ENCODE assay signal across 1 cellular context in genomic region chr12:3752741-3753486, GRCh38.
TF ChIP-seq lines count a peak whose summit lies in the region.

TSS of gene CRACR2A (minus strand) at chr12:3753109. CDS start at chr12:3696999, 56,110 bp downstream.

TF ChIP-seq in GM12878, 131 proteins besides CTCF, POLR2A, EP300 and RAD21 (continued from another document and continues in another):
- TF ChIP-seq REST (IDR thresholded peaks at IDR 0.05; ENCODE audit: low read depth, low read length) (no peak), GABPA (IDR thresholded peaks at IDR 0.05; ENCODE audit: low read depth) (no peak), YY1 (IDR thresholded peaks at IDR 0.05; ENCODE audit: low read depth, low read length) (peak; percentile 55; the same call in 1 of the 2 replicates), SMAD5 (IDR thresholded peaks at IDR 0.05; ENCODE audit: low read depth) (0 out of 2 replicates have a peak, but pooled peaks have one; percentile 19), ZNF207 (IDR thresholded peaks at IDR 0.05; ENCODE audit: borderline replicate concordance) (peak; percentile 35; the same call in 1 of the 2 replicates), HCFC1 (IDR thresholded peaks at IDR 0.05; ENCODE audit: low read length) (no peak), NR2F1 (conservative IDR thresholded peaks at IDR 0.05) (peak; percentile 70), ZBTB33 (IDR thresholded peaks at IDR 0.05) (no peak), RB1 (IDR thresholded peaks at IDR 0.05; ENCODE audit: borderline replicate concordance) (peak; percentile 70; the same call in 1 of the 2 replicates), TCF12 (IDR thresholded peaks at IDR 0.05; ENCODE audit: low read depth, low read length) (0 out of 2 replicates have a peak, but pooled peaks have one; percentile 33), CBX5 (IDR thresholded peaks at IDR 0.05; ENCODE audit: low read depth) (0 out of 2 replicates have a peak, but pooled peaks have one; percentile 6), KLF5 (IDR thresholded peaks at IDR 0.05; ENCODE audit: partially characterized antibody) (no peak), MLLT1 (IDR thresholded peaks at IDR 0.05) (0 out of 2 replicates have a peak, but pooled peaks have one; percentile 3), ZNF274 (IDR thresholded peaks at IDR 0.05; ENCODE audit: insufficient read depth, insufficient read length) (no peak), STAT1 (conservative IDR thresholded peaks at IDR 0.05) (0 out of 2 replicates have a peak, but pooled peaks have one; percentile 72), NFYA (IDR thresholded peaks at IDR 0.05; ENCODE audit: borderline replicate concordance, low read depth, low read length) (no peak), ZNF687 (IDR thresholded peaks at IDR 0.05) (peak; percentile 81), GATAD2B (conservative IDR thresholded peaks at IDR 0.05; ENCODE audit: low read depth) (peak; percentile 93), ATF3 (IDR thresholded peaks at IDR 0.05; ENCODE audit: borderline replicate concordance, extremely low read depth, low read depth, low read length) (no peak), RELB (IDR thresholded peaks at IDR 0.05; ENCODE audit: low read depth) (no peak), MYB (IDR thresholded peaks at IDR 0.05; ENCODE audit: borderline replicate concordance, low read depth, low read length) (no peak), TCF3 (IDR thresholded peaks at IDR 0.05; ENCODE audit: borderline replicate concordance, insufficient read depth, low read depth, low read length) (peak; percentile 66; the same call in 1 of the 2 replicates), YBX1 (IDR thresholded peaks at IDR 0.05) (no peak), FOXM1 (IDR thresholded peaks at IDR 0.05; ENCODE audit: low read depth, low read length) (no peak), ZBTB11 (CRISPR knock-in tag; IDR thresholded peaks at IDR 0.05) (no peak), ZNF217 (IDR thresholded peaks at IDR 0.05) (0 out of 2 replicates have a peak, but pooled peaks have one; percentile 58), MTA3 (IDR thresholded peaks at IDR 0.05; ENCODE audit: borderline replicate concordance, low read length) (no peak), SKIL (IDR thresholded peaks at IDR 0.05; ENCODE audit: low read depth, poor library complexity, severe bottlenecking) (no peak), RCOR1 (conservative IDR thresholded peaks at IDR 0.05; ENCODE audit: low read depth, low read length) (no peak; the same call in 1 of the 2 replicates), SUZ12 (IDR thresholded peaks at IDR 0.05; ENCODE audit: unreplicated experiment) (no peak), MYC (IDR thresholded peaks at IDR 0.05; ENCODE audit: insufficient read depth, insufficient read length, insufficient replicate concordance, low read length, severe bottlenecking) (peak; percentile 6), CEBPZ (IDR thresholded peaks at IDR 0.05; ENCODE audit: low read depth, low read length) (no peak), SIX5 (IDR thresholded peaks at IDR 0.05; ENCODE audit: low read depth, low read length, severe bottlenecking) (no peak)
